ENCODE assay signal across 16 cellular contexts in the genomic region with DNA sequence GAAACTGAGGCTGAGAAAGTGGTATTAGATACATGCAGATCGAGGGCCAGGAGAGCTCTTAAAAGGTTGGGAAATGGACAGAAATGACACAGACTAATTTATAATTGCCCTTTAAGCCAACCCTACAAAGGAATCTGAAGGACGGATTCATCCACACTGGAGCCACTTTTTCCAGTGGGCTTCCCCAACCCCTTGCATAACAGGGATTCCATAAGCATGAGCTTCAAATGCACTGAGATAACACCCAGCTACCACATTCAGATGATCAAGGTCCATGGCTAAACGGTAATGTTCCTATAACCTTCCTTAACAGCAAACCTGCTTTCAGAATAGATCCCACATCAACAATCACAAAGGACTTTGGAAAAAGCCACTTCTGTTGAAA. TPM values are rescaled to one million over a fixed set of nuclear protein-coding genes. Genes with fewer than 3 reads are reported as not detected.
"Had no signal": no experiment of that assay in that cellular context is flagged by ENCODE, and none has a peak within 500 bp of the region (broad histone marks: within the 10 kb centered on the region; RNA-seq: fewer than 3 reads in every experiment).

No MANE protein-coding gene starts in this region.

- H3K4me3 ChIP-seq: lower lobe of right lung, right atrium auricular region, tibial nerve had no signal

- H3K9me3 ChIP-seq: lower lobe of right lung, neutrophil, right atrium auricular region, tibial nerve had no signal

- H3K36me3 Mint-ChIP-seq: naive thymus-derived CD4-positive, alpha-beta T cell; stimulated activated naive B cell treated with anti-CD40 and anti-IgM and Interleukin-4, amounts not matched to agents 10 μg/mL and 1 μg/mL and 100 μg/mL, for 72 hours had no signal

- H3K4me1 Mint-ChIP-seq: central memory CD8-positive, alpha-beta T cell; stimulated activated naive B cell treated with anti-CD40 and anti-IgM and Interleukin-4, amounts not matched to agents 10 μg/mL and 1 μg/mL and 100 μg/mL, for 72 hours had no signal

- H3K27ac ChIP-seq: epithelial cell of prostate, lower lobe of right lung, neutrophil, right atrium auricular region, tibial nerve had no signal

- H3K27me3 Mint-ChIP-seq: central memory CD8-positive, alpha-beta T cell had no signal

- DNase-seq: activated CD4-positive, alpha-beta T cell treated with anti-CD3 and anti-CD28 coated beads for 4 hours; activated CD8-positive, alpha-beta memory T cell treated with anti-CD3 and anti-CD28 coated beads, Interleukin-2, amount 50 U/mL, for 48 hours; activated CD8-positive, alpha-beta T cell treated with anti-CD3 and anti-CD28 coated beads, Interleukin-2, amount 10 ng/mL, durations not matched to agents 7 days and 5 days; effector memory CD4-positive, alpha-beta T cell; hypothalamus; lower lobe of right lung; naive thymus-derived CD4-positive, alpha-beta T cell; stimulated activated naive B cell treated with anti-CD40 and anti-IgM and Interleukin-4, amounts not matched to agents 10 μg/mL and 1 μg/mL and 100 μg/mL, for 72 hours; T-helper 1 cell had no signal

- H3K27ac Mint-ChIP-seq: activated CD8-positive, alpha-beta T cell treated with anti-CD3 and anti-CD28 coated beads, Interleukin-2, amount 10 ng/mL, durations not matched to agents 7 days and 5 days; naive thymus-derived CD4-positive, alpha-beta T cell; stimulated activated naive B cell treated with anti-CD40 and anti-IgM and Interleukin-4, amounts not matched to agents 10 μg/mL and 1 μg/mL and 100 μg/mL, for 72 hours had no signal

- H3K36me3 ChIP-seq: lower lobe of right lung, neutrophil, right atrium auricular region, tibial nerve had no signal

- H3K4me3 Mint-ChIP-seq: activated CD8-positive, alpha-beta T cell treated with anti-CD3 and anti-CD28 coated beads, Interleukin-2, amount 10 ng/mL, durations not matched to agents 7 days and 5 days; central memory CD8-positive, alpha-beta T cell; naive thymus-derived CD4-positive, alpha-beta T cell; stimulated activated naive B cell treated with anti-CD40 and anti-IgM and Interleukin-4, amounts not matched to agents 10 μg/mL and 1 μg/mL and 100 μg/mL, for 72 hours had no signal

- H3K9me3 Mint-ChIP-seq: central memory CD8-positive, alpha-beta T cell; naive thymus-derived CD4-positive, alpha-beta T cell; stimulated activated naive B cell treated with anti-CD40 and anti-IgM and Interleukin-4, amounts not matched to agents 10 μg/mL and 1 μg/mL and 100 μg/mL, for 72 hours had no signal

- ATAC-seq: activated CD8-positive, alpha-beta T cell treated with anti-CD3 and anti-CD28 coated beads, Interleukin-2, amount 10 ng/mL, durations not matched to agents 7 days and 5 days; naive thymus-derived CD4-positive, alpha-beta T cell; stimulated activated naive B cell treated with anti-CD40 and anti-IgM and Interleukin-4, amounts not matched to agents 10 μg/mL and 1 μg/mL and 100 μg/mL, for 72 hours had no signal

- H3K27me3 ChIP-seq: neutrophil, right atrium auricular region had no signal

RNA-seq across cellular contexts. Expression of gene PLAC1, which starts 34.2 kb away (rescaled TPM):
- total RNA-seq: activated CD8-positive, alpha-beta T cell treated with anti-CD3 and anti-CD28 coated beads, Interleukin-2, amount 10 ng/mL, durations not matched to agents 7 days and 5 days; lower lobe of right lung; naive thymus-derived CD4-positive, alpha-beta T cell; posterior vena cava; right atrium auricular region; subcutaneous adipose tissue; tibial nerve had no signal
- polyA plus RNA-seq: naive thymus-derived CD4-positive, alpha-beta T cell had no signal
